8 cellular contexts compared by ENCODE assay signal in genomic region chr1:24744911-24745710, GRCh38. TPM values are rescaled to one million over a fixed set of nuclear protein-coding genes. Genes with fewer than 3 reads are reported as not detected.
DNase-seq lines count a peak whose midpoint lies in the region; ATAC-seq and TF ChIP-seq lines count a peak whose summit lies in the region.

Gene CLIC4 (plus strand): TSS chr1:24745447. CDS start chr1:24745554, 107 bp downstream.

- H3K4me3 Mint-ChIP-seq in T-cell = peak within 1 kb of the TSS; percentile 79 to 85 (median 82)

- peak within 1 kb of the TSS in 1 of 2 donors; percentile 43 for H3K27ac Mint-ChIP-seq in T-cell

- H3K27me3 ChIP-seq in heart left ventricle (no peaks in the 10 kb centered on the region), upper lobe of left lung (no peaks in the 10 kb centered on the region)

- TF ChIP-seq EP300 in upper lobe of left lung (IDR thresholded peaks at IDR 0.05) = peak in 1 of 4 donors; percentile 80

- peak; percentile 77 for ATAC-seq in HG02759 (IDR thresholded peaks at IDR 0.05; ENCODE audit: unreplicated experiment)
- ATAC-seq in T-cell (replicated peaks in 1 of 4) = peak; percentile 87 to 94 (median 92)
- ATAC-seq in heart left ventricle = peak; percentile 96 to 97 (median 96)
- peak; percentile 96 to 99 for ATAC-seq in upper lobe of left lung (ENCODE audit: low FRiP score in 2 of 2)

- peak within 1 kb of the TSS; percentile 88 for H3K4me3 ChIP-seq in GM12865 (ENCODE audit: low read depth, low read length)
- peak within 1 kb of the TSS; percentile 76 to 98 (median 89) for H3K4me3 ChIP-seq in heart left ventricle
- peak within 1 kb of the TSS; percentile 89 to 98 (median 98) for H3K4me3 ChIP-seq in upper lobe of left lung

- intact Hi-C loops in heart left ventricle (cut with DNase I) = loop anchor here (1.0 to 10.0 kb wide), 15 partner anchors 9 to 103 kb away; partner anchors contain the start of gene SRRM1 (in 1 of the 10)
- intact Hi-C loops in posterior cingulate gyrus (cut with DNase I) = loop anchor here (1.0 to 5.0 kb wide), 6 partner anchors 15 to 102 kb away; partner anchors contain the start of gene SRRM1

- 0 to 1% (median 1%) methylated on average over 62 to 80 of the region's 80 CpGs for WGBS in adipose tissue, 3 donors
- WGBS in heart left ventricle, 4 donors = 0 to 1% (median 0%) methylated on average over 4 to 80 of the region's 80 CpGs
- WGBS in upper lobe of left lung, 2 donors = 0 to 1% methylated on average over 14 to 31 of the region's 80 CpGs

- no peaks in the 10 kb centered on the region for H3K9me3 Mint-ChIP-seq in T-cell

- H3K27ac ChIP-seq in adipose tissue (ENCODE audit: low read depth, low read length) (peak within 1 kb of the TSS; percentile 34), heart left ventricle (peak within 1 kb of the TSS; percentile 89 to 99 (median 96)), upper lobe of left lung (peak within 1 kb of the TSS; percentile 96 to 99 (median 98))

- H3K9me3 ChIP-seq in heart left ventricle (no peaks in the 10 kb centered on the region), upper lobe of left lung (no peaks in the 10 kb centered on the region)

- DNase-seq in GM12865 (ENCODE audit: low read depth) (peak; percentile 100), NCI-H1417 treated with DMSO at 0.1 percent for 48 hours (lab: John Stamatoyannopoulos, UW) (peak; percentile 91), T-cell (peak; percentile 95 to 100 (median 97)), heart left ventricle (peak; percentile 100), posterior cingulate gyrus (peak; percentile 96 to 100 (median 98)), upper lobe of left lung (peak; percentile 100)

- peaks cover 18 to 36% (median 21%) of the 10 kb centered on the region in 3 donors for H3K4me1 Mint-ChIP-seq in T-cell

- no peaks in the 10 kb centered on the region for H3K36me3 ChIP-seq in heart left ventricle
- H3K36me3 ChIP-seq in upper lobe of left lung = no peaks in the 10 kb centered on the region

- H3K4me1 ChIP-seq in heart left ventricle (peaks cover 0 to 57% (median 38%) of the 10 kb centered on the region in 12 donors), upper lobe of left lung (peaks cover 33 to 51% (median 37%) of the 10 kb centered on the region in 4 donors)

- TF ChIP-seq CTCF in GM12865 (IDR thresholded peaks at IDR 0.05; ENCODE audit: insufficient read depth, low read depth, low read length, missing control alignments) = no peak
- peak in 9 of 12 donors; percentile 11 to 67 (median 41) for TF ChIP-seq CTCF in heart left ventricle (IDR thresholded peaks at IDR 0.05)
- TF ChIP-seq CTCF in upper lobe of left lung (IDR thresholded peaks at IDR 0.05) = peak in 3 of 6 experiments; percentile 15 to 76 (median 40)

- H3K36me3 Mint-ChIP-seq in T-cell = no peaks in the 10 kb centered on the region

- H3K27me3 Mint-ChIP-seq in T-cell = peaks cover 9% of the 10 kb centered on the region in 2 donors

- peak; percentile 92 to 100 for TF ChIP-seq POLR2A in heart left ventricle (IDR thresholded peaks at IDR 0.05)
- peak; percentile 68 to 100 (median 94) for TF ChIP-seq POLR2A in upper lobe of left lung (IDR thresholded peaks at IDR 0.05)

- CTCF ChIA-PET in T-cell (lab: Charles Lee) = interaction anchor here (0.5 to 2.1 kb wide), 7 partner anchors 13 to 90 kb away, joined by 3 to 7 read pairs (median 3); no protein-coding TSS in a partner anchor

- POLR2A ChIA-PET in T-cell (lab: Charles Lee) = interaction anchor here in 1 of 2 donors (0.6 to 1.1 kb wide), 4 partner anchors 157 to 773 kb away, joined by 3 to 4 read pairs (median 3); no protein-coding TSS in a partner anchor

RNA-seq across cellular contexts. Expression of gene CLIC4, which starts in this region (rescaled TPM):
- total RNA-seq in T-cell (1 to 10 TPM in 4 of 5 donors, under 1 TPM in 1; 0.75 to 9.1 (median 5.5) TPM), heart left ventricle (100 to 1,000 TPM; 280 to 917 (median 387) TPM), upper lobe of left lung (100 to 1,000 TPM in 4 of 6 donors, 10 to 100 TPM in 2; 44.0 to 234 (median 147) TPM)
- polyA plus RNA-seq in adipose tissue (100 to 1,000 TPM in 2 of 3 donors, 10 to 100 TPM in 1; 20.4 to 114 (median 101) TPM), heart left ventricle (100 to 1,000 TPM; 111 to 726 TPM)

Comparison
In these comparisons a context has a peak if more than half of its experiments do, and no peak if none do; other contexts are left out.
1. Peak in every context shown above with its lines: DNase-seq, ATAC-seq, H3K4me3 ChIP-seq and H3K27ac ChIP-seq.
2. RNA of gene CLIC4 (total RNA-seq): 280 to 917 TPM in heart left ventricle and 44.0 to 234 TPM in upper lobe of left lung; 0.75 to 9.1 TPM in T-cell; every median in the first group is over 4 times any median in the second.
3. H3K27ac ChIP-seq: peak in every context shown above with its lines; median percentile 98 in upper lobe of left lung; 96 in heart left ventricle; 34 in adipose tissue.